ENCODE assay signal across 13 cellular contexts in the genomic region with DNA sequence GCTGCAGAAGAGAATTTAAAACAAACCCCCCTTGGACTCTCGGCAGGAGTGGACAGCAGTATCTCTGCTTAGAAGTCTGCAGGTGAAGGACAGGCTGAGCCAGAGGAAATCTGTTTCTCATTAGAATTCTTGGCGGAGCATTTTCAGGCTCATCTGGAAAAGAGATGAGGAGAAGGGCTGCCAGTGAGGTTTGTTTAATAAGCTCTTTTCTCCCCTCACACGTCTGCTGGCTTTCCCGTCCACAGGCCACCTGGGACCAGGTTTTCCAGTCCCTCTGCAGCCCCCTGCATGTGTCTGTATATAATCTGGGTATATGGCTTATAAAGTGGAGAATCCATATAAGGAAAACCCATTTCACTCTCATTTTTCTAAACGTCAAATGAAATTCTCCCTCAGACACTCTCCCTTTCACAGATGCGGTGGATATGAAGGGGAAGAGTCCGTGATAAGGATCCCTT.
DNase-seq lines count a peak whose midpoint lies in the region; ATAC-seq, FAIRE-seq and TF ChIP-seq lines count a peak whose summit lies in the region.
"Had no signal": no experiment of that assay in that cellular context is flagged by ENCODE, and none has a peak within 500 bp of the region (broad histone marks: within the 10 kb centered on the region; RNA-seq: fewer than 3 reads in every experiment).

No MANE protein-coding gene starts in this region.

- no peak for TF ChIP-seq POLR2A in esophagus squamous epithelium (IDR thresholded peaks at IDR 0.05)

- peaks cover 0 to 87% (median 0%) of the 10 kb centered on the region in 4 donors for H3K27me3 ChIP-seq in esophagus squamous epithelium

- no peaks in the 10 kb centered on the region for H3K9me3 Mint-ChIP-seq in neural crest cell

- no peak for ATAC-seq in HG02571 (IDR thresholded peaks at IDR 0.05; ENCODE audit: unreplicated experiment)
- ATAC-seq: PC-3 had no signal

- H3K36me3 Mint-ChIP-seq in neural crest cell (ENCODE audit: low read depth), result no peaks in the 10 kb centered on the region

- H3K27ac Mint-ChIP-seq in neural crest cell (ENCODE audit: unreplicated experiment), result no peak overlapping the region
- H3K27ac Mint-ChIP-seq: B cell had no signal

- no peaks in the 10 kb centered on the region for H3K36me3 ChIP-seq in esophagus squamous epithelium

- H3K4me3 ChIP-seq in AG09309 (ENCODE audit: control insufficient read depth, low read depth, low read length) (peak overlapping the region; percentile 10), esophagus squamous epithelium (no peak overlapping the region)

- H3K27me3 Mint-ChIP-seq in neural crest cell (ENCODE audit: low read depth), result peaks cover 69% of the 10 kb centered on the region

- DNase-seq in AG09309 (ENCODE audit: low read depth) (no peak), NCI-H69 (lab: John Stamatoyannopoulos, UW) (peak; percentile 67), esophagus squamous epithelium (lab: John Stamatoyannopoulos, UW) (no peak), neural crest cell (ENCODE audit: low read depth, low spot score) (no peak), RCC 7860 (ENCODE audit: low spot score) (no peak), NCI-H2227 (lab: John Stamatoyannopoulos, UW; ENCODE audit: unreplicated experiment) (no peak), cerebellar nuclear complex (lab: John Stamatoyannopoulos, UW) (no peak)
- DNase-seq: amniotic stem cell, KG1, NCI-H2029 treated with DMSO at 0.1 percent for 48 hours, PC-3 had no signal

- H3K9me3 ChIP-seq in esophagus squamous epithelium, result no peaks in the 10 kb centered on the region

- peak overlapping the region; percentile 61 for H3K4me3 Mint-ChIP-seq in neural crest cell
- H3K4me3 Mint-ChIP-seq: B cell had no signal

- TF ChIP-seq CTCF in AG09309 (IDR thresholded peaks at IDR 0.05; ENCODE audit: control insufficient read depth, insufficient read depth, low read depth, low read length, missing control alignments) (no peak), esophagus squamous epithelium (IDR thresholded peaks at IDR 0.05) (no peak), neural crest cell (conservative IDR thresholded peaks at IDR 0.05) (no peak)

- 64 to 65% methylated on average over 7 of the region's 7 CpGs for WGBS in esophagus squamous epithelium, 2 donors

- peaks cover 0 to 36% (median 2%) of the 10 kb centered on the region in 3 donors for H3K4me1 ChIP-seq in esophagus squamous epithelium

- no peak for FAIRE-seq in RCC 7860 (lab: Jason Lieb, UNC)

- peak overlapping the region in 3 of 4 donors; percentile 49 to 61 (median 54) for H3K27ac ChIP-seq in esophagus squamous epithelium

- H3K4me1 Mint-ChIP-seq in neural crest cell, result peaks cover 43% of the 10 kb centered on the region
- H3K4me1 Mint-ChIP-seq: B cell had no signal

- intact Hi-C loops in esophagus squamous epithelium (cut with DNase I), result no loop called here
